ENCODE assay signal across 8 cellular contexts in the genomic region with DNA sequence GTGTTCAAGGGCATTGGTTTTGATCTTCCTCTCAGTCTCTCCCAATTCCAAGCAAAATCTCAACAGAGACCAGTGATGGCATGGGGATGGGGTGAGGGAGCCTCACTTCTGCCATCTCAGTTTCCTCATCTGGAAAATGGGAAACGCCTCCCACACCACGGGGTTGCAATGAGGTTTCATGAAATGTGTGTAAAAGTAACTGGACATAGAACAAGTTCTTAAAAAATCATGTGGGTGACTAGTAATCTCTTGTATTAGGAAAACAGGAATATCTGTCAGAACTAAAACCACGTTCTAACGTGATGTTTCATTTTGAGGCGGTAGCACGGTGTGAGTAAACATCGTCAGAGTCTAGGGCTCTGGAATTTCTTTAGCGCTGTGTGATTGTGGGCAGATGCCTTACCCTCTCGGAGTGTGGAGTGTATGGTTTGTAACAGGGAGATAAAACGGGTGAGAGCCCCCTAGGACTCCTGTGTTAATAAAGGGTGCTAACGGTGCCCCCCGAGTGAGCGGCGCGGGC.
DNase-seq lines count a peak whose midpoint lies in the region; ATAC-seq lines count a peak whose summit lies in the region.

No MANE protein-coding gene starts in this region.

- no peaks in the 10 kb centered on the region for H3K36me3 ChIP-seq in effector memory CD4-positive, alpha-beta T cell (ENCODE audit: control insufficient read depth, insufficient read depth, low read length)
- no peaks in the 10 kb centered on the region for H3K36me3 ChIP-seq in neuron (ENCODE audit: insufficient read depth, low read length)

- H3K27me3 ChIP-seq in effector memory CD4-positive, alpha-beta T cell (replicated peaks; ENCODE audit: control insufficient read depth, insufficient read depth, low read length, poor library complexity, severe bottlenecking) = no peaks in the 10 kb centered on the region
- no peaks in the 10 kb centered on the region for H3K27me3 ChIP-seq in neuron (ENCODE audit: insufficient read depth, low read length)

- H3K4me1 ChIP-seq in effector memory CD4-positive, alpha-beta T cell (ENCODE audit: control insufficient read depth, insufficient read depth, low read length, poor library complexity, severe bottlenecking) = peaks cover 10% of the 10 kb centered on the region
- peaks cover 14% of the 10 kb centered on the region for H3K4me1 ChIP-seq in neuron (ENCODE audit: insufficient read depth, low read length)

- peak; percentile 40 for ATAC-seq in GM21825 (IDR thresholded peaks at IDR 0.05; ENCODE audit: unreplicated experiment)

- DNase-seq in NCI-H1694 treated with DMSO at 0.1 percent for 48 hours (lab: John Stamatoyannopoulos, UW) (peak; percentile 74), islet precursor cell (no peak), DMS153 treated with DMSO at 0.1 percent for 48 hours (lab: John Stamatoyannopoulos, UW; ENCODE audit: unreplicated experiment) (no peak), activated gamma-delta T cell treated with Interleukin-2 at 50 U/mL for 16 hours (no peak)
- DNase-seq in effector memory CD4-positive, alpha-beta T cell = no peak

- H3K9me3 ChIP-seq in effector memory CD4-positive, alpha-beta T cell (ENCODE audit: control insufficient read depth, low read length) = no peaks in the 10 kb centered on the region
- H3K9me3 ChIP-seq in neuron (ENCODE audit: low read length) = no peaks in the 10 kb centered on the region

- peak overlapping the region; percentile 40 for H3K27ac ChIP-seq in effector memory CD4-positive, alpha-beta T cell (ENCODE audit: insufficient read depth, low read length, poor library complexity, severe bottlenecking)

- H2AFZ ChIP-seq in neuron (ENCODE audit: low read depth, low read length) = peak overlapping the region; percentile 79

- H3K4me3 ChIP-seq in GM08714 (ENCODE audit: low read length) = peak overlapping the region; percentile 83
- H3K4me3 ChIP-seq in effector memory CD4-positive, alpha-beta T cell (ENCODE audit: insufficient read depth, low read depth, low read length, poor library complexity, severe bottlenecking) = peak overlapping the region; percentile 65
- peak overlapping the region; percentile 58 for H3K4me3 ChIP-seq in neuron (ENCODE audit: low read length)
